1 cellular context compared by ENCODE assay signal in the genomic region with DNA sequence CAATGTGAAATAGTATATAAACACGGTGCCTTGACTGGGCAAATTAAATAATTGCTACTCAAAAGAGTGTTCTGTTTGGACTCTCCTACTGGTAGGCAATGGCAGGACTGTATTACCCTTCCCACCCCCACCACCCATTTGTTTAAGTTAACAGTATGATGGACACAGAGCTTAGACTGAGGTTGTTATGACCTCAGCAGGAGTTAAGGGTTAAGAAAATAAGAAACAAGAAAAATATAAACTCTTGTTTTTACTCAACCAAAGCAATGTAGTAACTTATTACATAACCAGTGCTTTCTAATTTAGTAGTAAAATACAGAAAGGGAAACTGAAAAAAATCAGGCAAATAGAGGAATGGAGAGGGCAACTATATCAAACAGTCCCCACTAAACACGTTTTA.
TF ChIP-seq lines count a peak whose summit lies in the region.

No MANE protein-coding gene starts in this region.

TF ChIP-seq in GM12878, 131 proteins besides CTCF, POLR2A, EP300 and RAD21:
- no peak for TF ChIP-seq BHLHE40 (IDR thresholded peaks at IDR 0.05; ENCODE audit: borderline replicate concordance in 1 of 2, low read depth in 2 of 2, low read length in 1 of 2)
- peak; percentile 63 for TF ChIP-seq PKNOX1 (IDR thresholded peaks at IDR 0.05)
- TF ChIP-seq JUNB (IDR thresholded peaks at IDR 0.05), result peak; percentile 68
TF ChIP-seq in GM12878: peak in this region for 2.
